1 cellular context compared by ENCODE assay signal in genomic region chr12:109604132-109604585, GRCh38.
TF ChIP-seq lines count a peak whose summit lies in the region.

No MANE protein-coding gene starts in this region.

TF ChIP-seq in HepG2, 621 proteins besides CTCF, POLR2A, EP300 and RAD21 (continued from another document and continues in another):
- TF ChIP-seq GRHL1 (CRISPR knock-in tag; conservative IDR thresholded peaks at IDR 0.05) (no peak), ZNF672 (CRISPR knock-in tag; IDR thresholded peaks at IDR 0.05) (no peak), CSRNP2 (CRISPR knock-in tag; conservative IDR thresholded peaks at IDR 0.05; ENCODE audit: low read depth) (no peak), ZSCAN25 (CRISPR knock-in tag; IDR thresholded peaks at IDR 0.05) (no peak), YEATS4 (CRISPR knock-in tag; IDR thresholded peaks at IDR 0.05; ENCODE audit: borderline replicate concordance) (no peak; the same call in 1 of the 2 replicates), ZBTB21 (CRISPR knock-in tag; IDR thresholded peaks at IDR 0.05) (no peak), SMARCE1 (IDR thresholded peaks at IDR 0.05; ENCODE audit: borderline replicate concordance) (no peak), TFDP2 (CRISPR knock-in tag; IDR thresholded peaks at IDR 0.05) (no peak), ARID3A (IDR thresholded peaks at IDR 0.05; ENCODE audit: low read depth, low read length) (peak; percentile 58), ZNF605 (CRISPR knock-in tag; IDR thresholded peaks at IDR 0.05) (0 out of 2 replicates have a peak, but pooled peaks have one; percentile 16), HOXA5 (CRISPR knock-in tag; IDR thresholded peaks at IDR 0.05) (no peak), MZF1 (CRISPR knock-in tag; IDR thresholded peaks at IDR 0.05; ENCODE audit: borderline replicate concordance) (no peak), NCOR1 (IDR thresholded peaks at IDR 0.05; ENCODE audit: borderline replicate concordance, low read length) (peak; percentile 67; the same call in 1 of the 2 replicates), ZNF678 (CRISPR knock-in tag; IDR thresholded peaks at IDR 0.05) (no peak), ZNF557 (CRISPR knock-in tag; IDR thresholded peaks at IDR 0.05) (no peak), THYN1 (CRISPR knock-in tag; IDR thresholded peaks at IDR 0.05; ENCODE audit: borderline replicate concordance, low read depth) (no peak), ZKSCAN8 (CRISPR knock-in tag; IDR thresholded peaks at IDR 0.05; ENCODE audit: borderline replicate concordance) (no peak), ZNF205 (CRISPR knock-in tag; IDR thresholded peaks at IDR 0.05) (no peak), ATM (IDR thresholded peaks at IDR 0.05; ENCODE audit: borderline replicate concordance) (no peak), DZIP1 (CRISPR knock-in tag; IDR thresholded peaks at IDR 0.05) (no peak), ZNF883 (CRISPR knock-in tag; IDR thresholded peaks at IDR 0.05; ENCODE audit: not compliant biosample characterization) (no peak), ARNT2 (CRISPR knock-in tag; IDR thresholded peaks at IDR 0.05; ENCODE audit: low read depth) (peak; percentile 45; the same call in 1 of the 2 replicates), ELK4 (CRISPR knock-in tag; IDR thresholded peaks at IDR 0.05; ENCODE audit: borderline replicate concordance) (no peak), PRMT3 (CRISPR knock-in tag; IDR thresholded peaks at IDR 0.05; ENCODE audit: borderline replicate concordance, low read depth) (no peak), MIER3 (CRISPR knock-in tag; IDR thresholded peaks at IDR 0.05; ENCODE audit: borderline replicate concordance) (no peak), ZNF225 (CRISPR knock-in tag; IDR thresholded peaks at IDR 0.05) (no peak), GPBP1L1 (CRISPR knock-in tag; IDR thresholded peaks at IDR 0.05) (no peak), STAT5B (CRISPR knock-in tag; IDR thresholded peaks at IDR 0.05) (no peak), ZBTB46 (CRISPR knock-in tag; IDR thresholded peaks at IDR 0.05; ENCODE audit: borderline replicate concordance) (no peak), RXRB (CRISPR knock-in tag; IDR thresholded peaks at IDR 0.05; ENCODE audit: borderline replicate concordance) (peak; percentile 64; the same call in 1 of the 2 replicates), RBAK (CRISPR knock-in tag; IDR thresholded peaks at IDR 0.05) (no peak), ONECUT2 (CRISPR knock-in tag; IDR thresholded peaks at IDR 0.05) (no peak), HIVEP1 (CRISPR knock-in tag; IDR thresholded peaks at IDR 0.05) (no peak), MTF2 (CRISPR knock-in tag; IDR thresholded peaks at IDR 0.05; ENCODE audit: borderline replicate concordance) (no peak), ZNF121 (CRISPR knock-in tag; IDR thresholded peaks at IDR 0.05) (0 out of 2 replicates have a peak, but pooled peaks have one; percentile 24), DDIT3 (CRISPR knock-in tag; IDR thresholded peaks at IDR 0.05) (no peak)
- TF ChIP-seq, protein P1, sequence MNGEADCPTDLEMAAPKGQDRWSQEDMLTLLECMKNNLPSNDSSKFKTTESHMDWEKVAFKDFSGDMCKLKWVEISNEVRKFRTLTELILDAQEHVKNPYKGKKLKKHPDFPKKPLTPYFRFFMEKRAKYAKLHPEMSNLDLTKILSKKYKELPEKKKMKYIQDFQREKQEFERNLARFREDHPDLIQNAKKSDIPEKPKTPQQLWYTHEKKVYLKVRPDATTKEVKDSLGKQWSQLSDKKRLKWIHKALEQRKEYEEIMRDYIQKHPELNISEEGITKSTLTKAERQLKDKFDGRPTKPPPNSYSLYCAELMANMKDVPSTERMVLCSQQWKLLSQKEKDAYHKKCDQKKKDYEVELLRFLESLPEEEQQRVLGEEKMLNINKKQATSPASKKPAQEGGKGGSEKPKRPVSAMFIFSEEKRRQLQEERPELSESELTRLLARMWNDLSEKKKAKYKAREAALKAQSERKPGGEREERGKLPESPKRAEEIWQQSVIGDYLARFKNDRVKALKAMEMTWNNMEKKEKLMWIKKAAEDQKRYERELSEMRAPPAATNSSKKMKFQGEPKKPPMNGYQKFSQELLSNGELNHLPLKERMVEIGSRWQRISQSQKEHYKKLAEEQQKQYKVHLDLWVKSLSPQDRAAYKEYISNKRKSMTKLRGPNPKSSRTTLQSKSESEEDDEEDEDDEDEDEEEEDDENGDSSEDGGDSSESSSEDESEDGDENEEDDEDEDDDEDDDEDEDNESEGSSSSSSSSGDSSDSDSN (CRISPR knock-in tag; IDR thresholded peaks at IDR 0.05): no peak
- TF ChIP-seq, protein P2, sequence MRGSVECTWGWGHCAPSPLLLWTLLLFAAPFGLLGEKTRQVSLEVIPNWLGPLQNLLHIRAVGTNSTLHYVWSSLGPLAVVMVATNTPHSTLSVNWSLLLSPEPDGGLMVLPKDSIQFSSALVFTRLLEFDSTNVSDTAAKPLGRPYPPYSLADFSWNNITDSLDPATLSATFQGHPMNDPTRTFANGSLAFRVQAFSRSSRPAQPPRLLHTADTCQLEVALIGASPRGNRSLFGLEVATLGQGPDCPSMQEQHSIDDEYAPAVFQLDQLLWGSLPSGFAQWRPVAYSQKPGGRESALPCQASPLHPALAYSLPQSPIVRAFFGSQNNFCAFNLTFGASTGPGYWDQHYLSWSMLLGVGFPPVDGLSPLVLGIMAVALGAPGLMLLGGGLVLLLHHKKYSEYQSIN (CRISPR knock-in tag; IDR thresholded peaks at IDR 0.05; ENCODE audit: borderline replicate concordance): no peak
- TF ChIP-seq, protein P3, sequence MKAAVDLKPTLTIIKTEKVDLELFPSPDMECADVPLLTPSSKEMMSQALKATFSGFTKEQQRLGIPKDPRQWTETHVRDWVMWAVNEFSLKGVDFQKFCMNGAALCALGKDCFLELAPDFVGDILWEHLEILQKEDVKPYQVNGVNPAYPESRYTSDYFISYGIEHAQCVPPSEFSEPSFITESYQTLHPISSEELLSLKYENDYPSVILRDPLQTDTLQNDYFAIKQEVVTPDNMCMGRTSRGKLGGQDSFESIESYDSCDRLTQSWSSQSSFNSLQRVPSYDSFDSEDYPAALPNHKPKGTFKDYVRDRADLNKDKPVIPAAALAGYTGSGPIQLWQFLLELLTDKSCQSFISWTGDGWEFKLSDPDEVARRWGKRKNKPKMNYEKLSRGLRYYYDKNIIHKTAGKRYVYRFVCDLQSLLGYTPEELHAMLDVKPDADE (CRISPR knock-in tag; IDR thresholded peaks at IDR 0.05): no peak
